Comparison of ENCODE assay signal across 8 cellular contexts in the genomic region with DNA sequence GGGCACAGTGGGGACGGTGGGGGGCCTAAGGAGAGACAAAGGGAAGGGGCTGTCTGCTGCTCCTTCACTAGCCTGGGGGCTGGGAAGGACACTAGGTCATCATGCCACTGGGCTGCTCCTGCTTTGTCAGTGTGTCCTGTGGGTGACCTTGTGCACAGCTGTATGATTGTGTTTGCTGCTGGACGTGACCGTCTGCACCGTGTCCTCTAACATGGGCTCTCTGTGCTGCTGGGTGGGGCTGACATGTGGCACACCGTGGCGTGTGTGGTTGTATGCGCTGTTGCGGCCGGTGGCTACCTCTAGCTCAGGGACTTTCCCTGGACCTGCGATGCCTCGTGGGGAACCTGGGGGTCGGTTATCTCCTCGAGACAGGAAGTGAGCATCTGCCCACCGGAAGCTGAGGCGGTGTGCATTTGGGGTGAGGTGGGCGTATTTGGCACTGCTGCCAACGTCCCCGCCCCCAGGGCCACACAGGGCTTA. TPM values are rescaled to one million over a fixed set of nuclear protein-coding genes. Genes with fewer than 3 reads are reported as not detected.
DNase-seq lines count a peak whose midpoint lies in the region; ATAC-seq and TF ChIP-seq lines count a peak whose summit lies in the region.

No MANE protein-coding gene starts in this region.

- intact Hi-C loops in breast epithelium (cut with DNase I; ENCODE audit: low total_unique reads) (no loop called here), sciatic nerve (cut with DNase I) (no loop called here)

- H3K27me3 ChIP-seq in neural cell (ENCODE audit: insufficient read depth, low read depth, low read length) (no peaks in the 10 kb centered on the region), breast epithelium (peaks cover 0 to 3% of the 10 kb centered on the region in 2 donors), smooth muscle cell (ENCODE audit: low read depth) (peaks cover 33% of the 10 kb centered on the region)

- H3K4me2 ChIP-seq in neural cell (ENCODE audit: low read length) (no peak overlapping the region), smooth muscle cell (no peak overlapping the region)

- no peak for TF ChIP-seq RAD21 in neural cell (conservative IDR thresholded peaks at IDR 0.05)

- no peak overlapping the region for H3K27ac ChIP-seq in neural cell (ENCODE audit: low read length)
- H3K27ac ChIP-seq in breast epithelium = no peak overlapping the region
- no peak overlapping the region for H3K27ac ChIP-seq in smooth muscle cell (ENCODE audit: low read depth)

- H4K20me1 ChIP-seq in neural cell (ENCODE audit: insufficient read depth) (no peaks in the 10 kb centered on the region), smooth muscle cell (ENCODE audit: low read depth) (no peaks in the 10 kb centered on the region)

- H3K9me3 ChIP-seq in neural cell (ENCODE audit: low read length) (no peaks in the 10 kb centered on the region), breast epithelium (no peaks in the 10 kb centered on the region), smooth muscle cell (replicated peaks; ENCODE audit: low read depth) (no peaks in the 10 kb centered on the region)

- peak; percentile 40 for DNase-seq in NK-92 (lab: John Stamatoyannopoulos, UW; ENCODE audit: unreplicated experiment)
- peak; percentile 58 for DNase-seq in activated T-helper 9 cell treated with anti-CD3 and anti-CD28 coated beads, Interleukin-2, amount 50 U/mL, for 16 hours (ENCODE audit: low read depth)
- no peak for DNase-seq in breast epithelium (ENCODE audit: low spot score in 2 of 2)
- no peak for DNase-seq in smooth muscle cell (lab: John Stamatoyannopoulos, UW; ENCODE audit: unreplicated experiment)
- DNase-seq in sciatic nerve (ENCODE audit: low spot score) = no peak

- no peaks in the 10 kb centered on the region for H3K36me3 ChIP-seq in neural cell (ENCODE audit: insufficient read depth, low read length)
- H3K36me3 ChIP-seq in breast epithelium = no peaks in the 10 kb centered on the region
- H3K36me3 ChIP-seq in smooth muscle cell (ENCODE audit: low read depth) = no peaks in the 10 kb centered on the region

- ATAC-seq in GM19463 (IDR thresholded peaks at IDR 0.05; ENCODE audit: unreplicated experiment) = peak; percentile 27
- ATAC-seq in HG02571 (IDR thresholded peaks at IDR 0.05; ENCODE audit: unreplicated experiment) = no peak
- no peak for ATAC-seq in sciatic nerve

- 69% methylated on average over 17 of the region's 18 CpGs for WGBS in smooth muscle cell (ENCODE audit: low lambda C conversion rate)

- TF ChIP-seq EP300 in neural cell (conservative IDR thresholded peaks at IDR 0.05; ENCODE audit: poor library complexity, severe bottlenecking) = no peak

- H3K4me1 ChIP-seq in breast epithelium (peaks cover 4 to 22% of the 10 kb centered on the region in 2 donors), smooth muscle cell (ENCODE audit: low read depth) (peaks cover 14% of the 10 kb centered on the region)

- no peaks in the 10 kb centered on the region for H3K79me2 ChIP-seq in neural cell (replicated peaks; ENCODE audit: insufficient read depth, low read length)
- no peaks in the 10 kb centered on the region for H3K79me2 ChIP-seq in smooth muscle cell (ENCODE audit: low read depth)

- H2AFZ ChIP-seq in neural cell (ENCODE audit: low read depth, low read length) (no peak overlapping the region), smooth muscle cell (ENCODE audit: low read depth) (no peak overlapping the region)

- H3K9ac ChIP-seq in neural cell (ENCODE audit: low read length) = no peak overlapping the region
- no peak overlapping the region for H3K9ac ChIP-seq in smooth muscle cell (ENCODE audit: low read depth)

- H3F3A ChIP-seq in neural cell (ENCODE audit: insufficient read depth, low read length, poor library complexity, severe bottlenecking) (no peaks in the 10 kb centered on the region), smooth muscle cell (ENCODE audit: low read depth) (no peaks in the 10 kb centered on the region)

- no peaks in the 10 kb centered on the region for H3K9me2 ChIP-seq in neural cell (ENCODE audit: insufficient read depth, low read length)

- TF ChIP-seq POLR2A in breast epithelium (IDR thresholded peaks at IDR 0.05) = no peak

- TF ChIP-seq CTCF in neural cell (IDR thresholded peaks at IDR 0.05; ENCODE audit: poor library complexity, severe bottlenecking) (no peak), breast epithelium (IDR thresholded peaks at IDR 0.05) (no peak), smooth muscle cell (IDR thresholded peaks at IDR 0.05; ENCODE audit: borderline replicate concordance, insufficient read depth, poor library complexity, severe bottlenecking) (no peak)

- H3K4me3 ChIP-seq in neural cell (ENCODE audit: low read length) (peak overlapping the region; percentile 79), breast epithelium (peak overlapping the region in 1 of 3 donors; percentile 15), smooth muscle cell (no peak overlapping the region)

TF ChIP-seq in neural cell, 6 proteins besides CTCF, POLR2A, EP300 and RAD21:
- TF ChIP-seq EZH2 (IDR thresholded peaks at IDR 0.05; ENCODE audit: borderline replicate concordance, insufficient read depth, low read length, poor library complexity, severe bottlenecking) = no peak
- TF ChIP-seq MXI1 (conservative IDR thresholded peaks at IDR 0.05; ENCODE audit: poor library complexity, severe bottlenecking) = no peak
- TF ChIP-seq SMC3 (conservative IDR thresholded peaks at IDR 0.05; ENCODE audit: poor library complexity) = no peak
- no peak for TF ChIP-seq REST (IDR thresholded peaks at IDR 0.05; ENCODE audit: borderline replicate concordance)
- TF ChIP-seq POLR2AphosphoS5 (IDR thresholded peaks at IDR 0.05) = no peak
- no peak for TF ChIP-seq TAF1 (IDR thresholded peaks at IDR 0.05; ENCODE audit: low read depth)
TF ChIP-seq in neural cell: peak in this region for 0.

RNA-seq across cellular contexts. Expression of gene N4BP3, which starts 3.1 kb away (rescaled TPM):
- 4.6 and 5.8 TPM in 2 replicates for polyA plus RNA-seq in neural cell
- 6.3 and 6.4 TPM in 2 replicates for polyA minus RNA-seq in neural cell
- 1 to 10 TPM in 2 of 3 donors, under 1 TPM in 1; 0.32 to 9.8 (median 4.9) TPM for total RNA-seq in breast epithelium
- 0.36 and 1.3 TPM in 2 replicates for total RNA-seq in smooth muscle cell
- 0.39 and 1.6 TPM in 2 replicates for polyA plus RNA-seq in smooth muscle cell
- 2.6 TPM for total RNA-seq in sciatic nerve

RNA-seq across cellular contexts. Expression of gene RMND5B, which starts 14.4 kb away (rescaled TPM):
- 37.3 and 48.2 TPM in 2 replicates for polyA plus RNA-seq in neural cell
- 42.8 and 43.3 TPM in 2 replicates for polyA minus RNA-seq in neural cell
- 10 to 100 TPM; 34.4 to 40.4 (median 36.3) TPM for total RNA-seq in breast epithelium
- total RNA-seq in smooth muscle cell = 8.9 and 20.8 TPM in 2 replicates
- polyA plus RNA-seq in smooth muscle cell = 17.2 and 18.2 TPM in 2 replicates
- total RNA-seq in sciatic nerve = 33.4 TPM

RNA-seq across cellular contexts. Expression of gene NHP2, which starts 37.2 kb away (rescaled TPM):
- polyA plus RNA-seq in neural cell (318 and 332 TPM in 2 replicates), smooth muscle cell (166 and 167 TPM in 2 replicates)
- polyA minus RNA-seq in neural cell = 105 and 138 TPM in 2 replicates
- total RNA-seq in breast epithelium (100 to 1,000 TPM; 148 to 256 (median 220) TPM), smooth muscle cell (162 and 324 TPM in 2 replicates), sciatic nerve (65.0 TPM)

Comparison
In these comparisons a context has a peak if more than half of its experiments do, and no peak if none do; other contexts are left out.
1. DNase-seq: peak in NK-92 (single experiment) and activated T-helper 9 cell treated with anti-CD3 and anti-CD28 coated beads, Interleukin-2, amount 50 U/mL, for 16 hours (single experiment); none in breast epithelium (0 of 2), smooth muscle cell (single experiment) and sciatic nerve (single experiment).